Comparison of ENCODE assay signal across 9 cellular contexts in genomic region chr7:43646603-43647313, GRCh38.
DNase-seq lines count a peak whose midpoint lies in the region; ATAC-seq, FAIRE-seq and TF ChIP-seq lines count a peak whose summit lies in the region.
"Had no signal": no experiment of that assay in that cellular context is flagged by ENCODE, and none has a peak within 500 bp of the region (broad histone marks: within the 10 kb centered on the region; RNA-seq: fewer than 3 reads in every experiment).

No MANE protein-coding gene starts in this region.

- BruUV-seq in MCF 10A (replicated peaks; lab: Mats Ljungman, UMichigan): no TSS peak

- CTCF ChIA-PET in A549 (lab: Yijun Ruan, JAX): interaction anchor here (1.2 to 3.2 kb wide), 6 partner anchors 17 to 192 kb away, joined by 5 to 17 read pairs (median 7); partner anchors contain the start of gene STK17A
- CTCF ChIA-PET in MCF 10A (lab: Yijun Ruan, JAX): interaction anchor here (0.7 to 3.9 kb wide), 4 partner anchors 53 to 65 kb away, joined by 3 to 27 read pairs (median 4); partner anchors contain the start of gene STK17A

- intact Hi-C loops in MCF 10A (cut with micrococcal nuclease): no loop called here
- intact Hi-C loops in vagina (cut with DNase I): loop anchor here (10.0 kb wide), 1 partner anchor 62 kb away; the partner anchor contains the start of gene STK17A

- H3K9me3 Mint-ChIP-seq in MCF 10A (ENCODE audit: unreplicated experiment): no peaks in the 10 kb centered on the region

- POLR2A ChIA-PET in A549 (lab: Yijun Ruan, JAX): no interaction called here
- POLR2A ChIA-PET in MCF 10A (lab: Yijun Ruan, JAX): interaction anchor here (0.6 to 8.1 kb wide), 8 partner anchors 9 to 190 kb away, joined by 3 to 107 read pairs (median 8); partner anchors contain the start of gene STK17A

- peaks cover 75% of the 10 kb centered on the region for H3K36me3 Mint-ChIP-seq in MCF 10A (ENCODE audit: insufficient read depth, unreplicated experiment)

- no peaks in the 10 kb centered on the region for H3K9me3 ChIP-seq in A549
- no peaks in the 10 kb centered on the region for H3K9me3 ChIP-seq in vagina

- TF ChIP-seq RAD21 in A549 (conservative IDR thresholded peaks at IDR 0.05 in 1 of 2, IDR thresholded peaks at IDR 0.05 in 1 of 2): no peak

- H3K4me3 ChIP-seq in A549: no peak overlapping the region
- no peak overlapping the region for H3K4me3 ChIP-seq in HL-60 (replicated peaks; ENCODE audit: insufficient read depth, low read length)
- H3K4me3 ChIP-seq in vagina: no peak overlapping the region

- H3K27me3 Mint-ChIP-seq in MCF 10A (ENCODE audit: insufficient read depth, unreplicated experiment): no peaks in the 10 kb centered on the region

- no peak for TF ChIP-seq POLR2A in A549 (IDR thresholded peaks at IDR 0.05; ENCODE audit: low read length)
- TF ChIP-seq POLR2A in vagina (IDR thresholded peaks at IDR 0.05): no peak

- no peak overlapping the region for H3K4me3 Mint-ChIP-seq in MCF 10A (ENCODE audit: unreplicated experiment)

- no peak for TF ChIP-seq CTCF in A549 (IDR thresholded peaks at IDR 0.05)
- no peak for TF ChIP-seq CTCF in HL-60 (IDR thresholded peaks at IDR 0.05; ENCODE audit: insufficient read depth, low read length)
- TF ChIP-seq CTCF in MCF 10A (IDR thresholded peaks at IDR 0.05; ENCODE audit: unreplicated experiment): no peak
- TF ChIP-seq CTCF in vagina (IDR thresholded peaks at IDR 0.05): no peak

- ATAC-seq in A549: no peak

- peak overlapping the region; percentile 75 for H3K4me2 ChIP-seq in A549

- DNase-seq in A549 (ENCODE audit: low read depth in 1 of 2, low spot score in 1 of 2): no peak
- DNase-seq in HL-60 (ENCODE audit: low read depth in 1 of 2, low spot score in 1 of 2): no peak
- DNase-seq in MCF 10A (ENCODE audit: unreplicated experiment): peak; percentile 45
- peak; percentile 45 to 60 for DNase-seq in lung microvascular endothelial cell (ENCODE audit: low read depth in 2 of 2)
- DNase-seq in vagina (ENCODE audit: extremely low spot score in 2 of 2): no peak
- DNase-seq in HK-2 (ENCODE audit: unreplicated experiment): no peak
- DNase-seq in KBM-7: no peak
- DNase-seq in SKM-1 treated with dmso at 0.1 percent for 144 hours (lab: John Stamatoyannopoulos, UW; ENCODE audit: unreplicated experiment): no peak

- TF ChIP-seq EP300 in A549 (IDR thresholded peaks at IDR 0.05): no peak

- peaks cover 54% of the 10 kb centered on the region for H3K4me1 Mint-ChIP-seq in MCF 10A (ENCODE audit: insufficient read depth, unreplicated experiment)

- H3K36me3 ChIP-seq in vagina: no peaks in the 10 kb centered on the region

- H3K27ac Mint-ChIP-seq in MCF 10A (ENCODE audit: low read depth, unreplicated experiment): peak overlapping the region; percentile 89

- H3K27ac ChIP-seq in A549 (peak overlapping the region; percentile 69 to 92), HL-60 (replicated peaks) (peak overlapping the region; percentile 77), vagina (peak overlapping the region; percentile 92)

- 81% methylated on average over 8 of the region's 8 CpGs for WGBS in A549 (ENCODE audit: missing lambda C conversion rate)

- H3K4me1 ChIP-seq in A549: peaks cover 59% of the 10 kb centered on the region
- peaks cover 67% of the 10 kb centered on the region for H3K4me1 ChIP-seq in vagina

- FAIRE-seq in A549 (lab: Jason Lieb, UNC): no peak
- FAIRE-seq: colon had no signal

- in situ Hi-C loops in KBM-7 (cut with MboI; ENCODE audit: low pct_unique_long_range_greater_than_20kb, low sequenced_read_pairs): no loop called here

- H3K27me3 ChIP-seq in HL-60 (ENCODE audit: insufficient read depth, poor library complexity, severe bottlenecking) (no peaks in the 10 kb centered on the region), vagina (no peaks in the 10 kb centered on the region)

TF ChIP-seq in A549, 52 proteins besides CTCF, POLR2A, EP300 and RAD21:
- TF ChIP-seq CEBPB (IDR thresholded peaks at IDR 0.05) (no peak), ZNF302 (CRISPR knock-in tag; IDR thresholded peaks at IDR 0.05) (no peak)

Comparison
In these comparisons a context has a peak if more than half of its experiments do, and no peak if none do; other contexts are left out.
1. DNase-seq: peak in MCF 10A (single experiment) and lung microvascular endothelial cell (2 of 2); none in A549 (0 of 2), HL-60 (0 of 2), vagina (0 of 2), HK-2 (single experiment), KBM-7 (single experiment) and SKM-1 treated with dmso at 0.1 percent for 144 hours (single experiment).
2. Peak in every context shown above with its lines, with median percentiles within 50 percentile points of each other: H3K27ac ChIP-seq.